In the genomic region with DNA sequence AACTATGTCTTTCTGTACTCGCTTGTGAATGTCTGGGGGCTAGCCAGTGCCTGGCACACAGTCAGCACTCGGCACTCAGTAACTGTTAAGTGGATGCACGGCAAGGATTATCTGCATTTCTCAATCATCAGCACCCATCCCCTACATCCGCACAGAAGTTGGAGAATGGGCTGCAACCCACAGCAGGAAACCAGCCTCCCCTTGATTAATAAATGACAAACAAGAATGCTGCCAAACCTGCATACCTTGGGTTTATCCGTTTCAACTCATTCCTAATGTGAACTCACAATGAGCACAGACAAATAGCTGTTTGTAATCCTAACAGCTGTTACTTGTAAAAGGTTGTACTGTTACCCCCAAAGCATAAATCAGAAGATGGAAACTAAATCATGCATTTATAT, we compare ENCODE assay signal across 13 cellular contexts. TPM values are rescaled to one million over a fixed set of nuclear protein-coding genes. Genes with fewer than 3 reads are reported as not detected.
DNase-seq lines count a peak whose midpoint lies in the region; ATAC-seq, FAIRE-seq and TF ChIP-seq lines count a peak whose summit lies in the region.
"Had no signal": no experiment of that assay in that cellular context is flagged by ENCODE, and none has a peak within 500 bp of the region (broad histone marks: within the 10 kb centered on the region; RNA-seq: fewer than 3 reads in every experiment).

No MANE protein-coding gene starts in this region.

- H3K4me1 ChIP-seq in HepG2 (ENCODE audit: insufficient read depth, low read length) (peaks cover 38% of the 10 kb centered on the region), tibial artery (peaks cover 0 to 80% (median 48%) of the 10 kb centered on the region in 4 donors)

- H3K27me3 ChIP-seq in HepG2 (ENCODE audit: control insufficient read depth in 1 of 2, insufficient read depth in 2 of 2, low read length in 2 of 2) (no peaks in the 10 kb centered on the region), tibial artery (no peaks in the 10 kb centered on the region)
- H3K27me3 ChIP-seq: ovary had no signal

- no peak overlapping the region for H3K4me3 Mint-ChIP-seq in chondrocyte (ENCODE audit: unreplicated experiment)
- H3K4me3 Mint-ChIP-seq in glutamatergic neuron (ENCODE audit: unreplicated experiment): no peak overlapping the region
- no peak overlapping the region for H3K4me3 Mint-ChIP-seq in activated CD4-positive, alpha-beta T cell treated with anti-CD3 and anti-CD28 coated beads, Interleukin-2, amount 10 ng/mL, durations not matched to agents 24 days and 14 days

- no peak for TF ChIP-seq EP300 in HepG2 (IDR thresholded peaks at IDR 0.05; ENCODE audit: low read depth in 2 of 2, low read length in 2 of 2)
- no peak for TF ChIP-seq EP300 in HepG2 (CRISPR knock-in tag; IDR thresholded peaks at IDR 0.05; ENCODE audit: borderline replicate concordance)

- no peak overlapping the region for H3K9ac ChIP-seq in HepG2 (ENCODE audit: insufficient read depth, low read depth, low read length)

- no peaks in the 10 kb centered on the region for H3K27me3 Mint-ChIP-seq in chondrocyte (ENCODE audit: low read depth)
- H3K27me3 Mint-ChIP-seq in glutamatergic neuron (ENCODE audit: unreplicated experiment): no peaks in the 10 kb centered on the region
- peaks cover 2% of the 10 kb centered on the region for H3K27me3 Mint-ChIP-seq in activated CD4-positive, alpha-beta T cell treated with anti-CD3 and anti-CD28 coated beads, Interleukin-2, amount 10 ng/mL, durations not matched to agents 24 days and 14 days

- no peak overlapping the region for H3K4me2 ChIP-seq in HepG2 (ENCODE audit: low read depth, low read length)

- H3K36me3 ChIP-seq in HepG2 (replicated peaks in 1 of 2; ENCODE audit: control insufficient read depth in 1 of 2, insufficient read depth in 2 of 2, low read length in 2 of 2) (no peaks in the 10 kb centered on the region), tibial artery (no peaks in the 10 kb centered on the region)
- H3K36me3 ChIP-seq: ovary had no signal

- no peak for TF ChIP-seq RAD21 in HepG2 (CRISPR knock-in tag; IDR thresholded peaks at IDR 0.05)

- intact Hi-C loops in HepG2 (cut with micrococcal nuclease; ENCODE audit: unreplicated experiment) (no loop called here), tibial artery (cut with DNase I; ENCODE audit: low total_unique reads) (no loop called here)
- intact Hi-C loops in activated CD4-positive, alpha-beta T cell treated with anti-CD3 and anti-CD28 coated beads, Interleukin-2, amount 10 ng/mL, durations not matched to agents 24 days and 14 days (cut with micrococcal nuclease): no loop called here

- DNase-seq in M059J (ENCODE audit: low read depth) (peak; percentile 80), chondrocyte (ENCODE audit: low spot score) (no peak), HepG2 (ENCODE audit: low spot score) (no peak), tibial artery (no peak), glutamatergic neuron (no peak)
- DNase-seq in activated CD4-positive, alpha-beta T cell treated with anti-CD3 and anti-CD28 coated beads, Interleukin-2, amount 50 U/mL, for 48 hours: no peak
- no peak for DNase-seq in activated CD4-positive, alpha-beta T cell treated with anti-CD3 and anti-CD28 coated beads, Interleukin-2, amount 10 ng/mL, durations not matched to agents 24 days and 14 days
- DNase-seq: activated CD4-positive, CD25-positive, alpha-beta regulatory T cell treated with anti-CD3 and anti-CD28 coated beads, Interleukin-2, amount 50 U/mL, for 72 hours; caudate nucleus; NCI-H82; ovary had no signal

- no peak for FAIRE-seq in HepG2 (lab: Jason Lieb, UNC)
- FAIRE-seq: D721Med had no signal

- no TSS peak for BruUV-seq in HepG2 (replicated peaks; lab: Mats Ljungman, UMichigan)

- CTCF ChIA-PET in HepG2 (lab: Yijun Ruan, JAX; ENCODE audit: low intra/inter-chr PET ratio, low total read pairs): no interaction called here

- H3K27ac Mint-ChIP-seq in chondrocyte (ENCODE audit: unreplicated experiment) (peak overlapping the region; percentile 85), glutamatergic neuron (ENCODE audit: unreplicated experiment) (no peak overlapping the region)
- H3K27ac Mint-ChIP-seq in activated CD4-positive, alpha-beta T cell treated with anti-CD3 and anti-CD28 coated beads, Interleukin-2, amount 10 ng/mL, durations not matched to agents 24 days and 14 days: no peak overlapping the region

- H3K36me3 Mint-ChIP-seq in chondrocyte (ENCODE audit: low read depth): no peaks in the 10 kb centered on the region
- peaks cover 12% of the 10 kb centered on the region for H3K36me3 Mint-ChIP-seq in glutamatergic neuron (ENCODE audit: unreplicated experiment)
- no peaks in the 10 kb centered on the region for H3K36me3 Mint-ChIP-seq in activated CD4-positive, alpha-beta T cell treated with anti-CD3 and anti-CD28 coated beads, Interleukin-2, amount 10 ng/mL, durations not matched to agents 24 days and 14 days (ENCODE audit: low read depth)

- H3K9me3 Mint-ChIP-seq in chondrocyte (ENCODE audit: low read depth) (peaks cover 14% of the 10 kb centered on the region), glutamatergic neuron (ENCODE audit: unreplicated experiment) (peaks cover 9% of the 10 kb centered on the region)
- H3K9me3 Mint-ChIP-seq in activated CD4-positive, alpha-beta T cell treated with anti-CD3 and anti-CD28 coated beads, Interleukin-2, amount 10 ng/mL, durations not matched to agents 24 days and 14 days: peaks cover 9% of the 10 kb centered on the region

- H2AFZ ChIP-seq in HepG2 (ENCODE audit: low read length): no peak overlapping the region

- in situ Hi-C loops in HepG2 (cut with HindIII; ENCODE audit: extremely low pct_ligation_motif_present, low pct_unique_long_range_greater_than_20kb): no loop called here

- no peak overlapping the region for H3K27ac ChIP-seq in HepG2 (ENCODE audit: extremely low read length, insufficient read depth, low read length)
- peak overlapping the region; percentile 72 to 83 for H3K27ac ChIP-seq in tibial artery
- H3K27ac ChIP-seq: ovary had no signal

- H3K4me3 ChIP-seq in HepG2 (replicated peaks in 1 of 3; ENCODE audit: insufficient read depth in 1 of 3, low read depth in 2 of 3, low read length in 3 of 3) (no peak overlapping the region), tibial artery (no peak overlapping the region)
- H3K4me3 ChIP-seq: ovary had no signal

- WGBS in HepG2 (ENCODE audit: low lambda C conversion rate): 22% methylated on average over 4 of the region's 5 CpGs

- TF ChIP-seq POLR2A in HepG2 (IDR thresholded peaks at IDR 0.05; ENCODE audit: insufficient read depth in 1 of 2, low read depth in 2 of 2, low read length in 2 of 2): no peak

- H3K4me1 Mint-ChIP-seq in chondrocyte (ENCODE audit: low read depth) (peaks cover 44% of the 10 kb centered on the region), glutamatergic neuron (ENCODE audit: low read depth, unreplicated experiment) (no peaks in the 10 kb centered on the region)
- no peaks in the 10 kb centered on the region for H3K4me1 Mint-ChIP-seq in activated CD4-positive, alpha-beta T cell treated with anti-CD3 and anti-CD28 coated beads, Interleukin-2, amount 10 ng/mL, durations not matched to agents 24 days and 14 days

- no peaks in the 10 kb centered on the region for H4K20me1 ChIP-seq in HepG2 (ENCODE audit: insufficient read depth, low read length)

- no peak for ATAC-seq in HepG2
- no peak for ATAC-seq in GM19035 (IDR thresholded peaks at IDR 0.05; ENCODE audit: unreplicated experiment)

- no peak for TF ChIP-seq CTCF in chondrocyte (IDR thresholded peaks at IDR 0.05)
- no peak for TF ChIP-seq CTCF in HepG2 (CRISPR knock-in tag; IDR thresholded peaks at IDR 0.05)
- no peak for TF ChIP-seq CTCF in tibial artery (IDR thresholded peaks at IDR 0.05)
- TF ChIP-seq CTCF in glutamatergic neuron (IDR thresholded peaks at IDR 0.05; ENCODE audit: partially characterized antibody, unreplicated experiment): no peak

- H3K79me2 ChIP-seq in HepG2 (ENCODE audit: insufficient read depth, low read length): no peaks in the 10 kb centered on the region

- peaks cover 21% of the 10 kb centered on the region for H3K9me3 ChIP-seq in HepG2 (ENCODE audit: low read length)
- H3K9me3 ChIP-seq in tibial artery: no peaks in the 10 kb centered on the region
- H3K9me3 ChIP-seq: ovary had no signal

- POLR2A ChIA-PET in HepG2 (lab: Yijun Ruan, JAX): no interaction called here

RNA-seq across cellular contexts. Expression of gene PPP1R3C, which starts 28.9 kb away (rescaled TPM):
- 15.9 and 18.1 TPM in 2 replicates for total RNA-seq in M059J (2014; rRNA removed; shearing (Covaris generic))
- total RNA-seq in chondrocyte (24.0 to 39.8 TPM (median 39.0 TPM) in 3 replicates), HepG2 (2016; rRNA removed; fragmentation: Illumina TruSeq; extraction: Trizol) (14.8 and 18.7 TPM in 2 replicates), glutamatergic neuron (ENCODE audit: unreplicated experiment) (19.4 TPM)
- total RNA-seq in HepG2 (2016; cell fraction: cytosol; rRNA removed; fragmentation: Illumina TruSeq; extraction: Trizol; ENCODE audit: low read depth): 2.8 and 3.5 TPM in 2 replicates
- 13.6 and 18.6 TPM in 2 replicates for total RNA-seq in HepG2 (2016; cell fraction: insoluble cytoplasmic fraction; rRNA removed; fragmentation: Illumina TruSeq; extraction: Trizol)
- 8.0 and 9.5 TPM in 2 replicates for total RNA-seq in HepG2 (2016; cell fraction: membrane; rRNA removed; fragmentation: Illumina TruSeq; extraction: Trizol)
- 7.0 and 7.1 TPM in 2 replicates for total RNA-seq in HepG2 (2016; cell fraction: nucleus; rRNA removed; fragmentation: Illumina TruSeq; extraction: Trizol)
- polyA plus RNA-seq in HepG2 (2011; rRNA removed): 11.4 and 13.3 TPM in 2 replicates
- polyA plus RNA-seq in HepG2 (2011; cell fraction: cytosol; rRNA removed): 6.3 and 10.7 TPM in 2 replicates
- 5.5 and 7.0 TPM in 2 replicates for polyA plus RNA-seq in HepG2 (2011; cell fraction: nucleus; rRNA removed)
- 13.0 and 17.4 TPM in 2 replicates for polyA plus RNA-seq in HepG2 (2012)
- polyA plus RNA-seq in HepG2 (2016; cell fraction: cytosol; fragmentation: Illumina TruSeq; extraction: Trizol; ENCODE audit: low read depth): 0.78 and 0.98 TPM in 2 replicates
- polyA plus RNA-seq in HepG2 (2016; cell fraction: insoluble cytoplasmic fraction; fragmentation: Illumina TruSeq; extraction: Trizol; ENCODE audit: low read depth): 13.2 and 13.9 TPM in 2 replicates
- 2.4 and 2.7 TPM in 2 replicates for polyA plus RNA-seq in HepG2 (2016; cell fraction: membrane; fragmentation: Illumina TruSeq; extraction: Trizol; ENCODE audit: low read depth)
- polyA plus RNA-seq in HepG2 (2016; cell fraction: nucleus; fragmentation: Illumina TruSeq; extraction: Trizol; ENCODE audit: insufficient read depth, low read depth): 6.2 and 6.4 TPM in 2 replicates
- polyA minus RNA-seq in HepG2 (2011; rRNA and poly(A)+ RNA removed; ENCODE audit: low replicate concordance): 13.9 and 20.0 TPM in 2 replicates
- polyA minus RNA-seq in HepG2 (2011; cell fraction: cytosol; rRNA and poly(A)+ RNA removed): 16.0 and 20.2 TPM in 2 replicates
- 21.6 and 26.9 TPM in 2 replicates for polyA minus RNA-seq in HepG2 (2011; cell fraction: nucleus; rRNA and poly(A)+ RNA removed)
- total RNA-seq in activated CD4-positive, alpha-beta T cell treated with anti-CD3 and anti-CD28 coated beads, Interleukin-2, amount 10 ng/mL, durations not matched to agents 24 days and 14 days: 0.14 and 0.21 TPM in 2 replicates
